In genomic region chr3:184619348-184619747, GRCh38 we compare ENCODE assay signal across 13 cellular contexts. TPM values are rescaled to one million over a fixed set of nuclear protein-coding genes. Genes with fewer than 3 reads are reported as not detected.
DNase-seq lines count a peak whose midpoint lies in the region; ATAC-seq, FAIRE-seq and TF ChIP-seq lines count a peak whose summit lies in the region.
"Had no signal": no experiment of that assay in that cellular context is flagged by ENCODE, and none has a peak within 500 bp of the region (broad histone marks: within the 10 kb centered on the region; RNA-seq: fewer than 3 reads in every experiment).

No MANE protein-coding gene starts in this region.

- H3K23ac ChIP-seq in mesendoderm (ENCODE audit: low read length) = no peak overlapping the region

- H3K4ac ChIP-seq in mesendoderm (ENCODE audit: low read depth, low read length) = no peak overlapping the region

- TF ChIP-seq POLR2A in GM12891 (IDR thresholded peaks at IDR 0.05; ENCODE audit: low read depth, low read length) = no peak

- WGBS in mesendoderm (ENCODE audit: extremely low coverage, insufficient coverage, low lambda C conversion rate) = no CpG with 5 or more reads among the region's 3 CpGs
- 20 to 32% (median 32%) methylated on average over 3 of the region's 3 CpGs for WGBS in small intestine, 3 donors

- no peak overlapping the region for H4K5ac ChIP-seq in mesendoderm (ENCODE audit: low read length)

- no peak overlapping the region for H2BK5ac ChIP-seq in mesendoderm (ENCODE audit: low read length)

- H3K9me3 ChIP-seq in BLaER1 (no peaks in the 10 kb centered on the region), small intestine (ENCODE audit: control insufficient read depth, low read depth) (no peaks in the 10 kb centered on the region)
- H3K9me3 ChIP-seq: colonic mucosa, SJCRH30 had no signal

- no peak overlapping the region for H2BK120ac ChIP-seq in mesendoderm (ENCODE audit: low read depth, low read length)

- H3K79me2 ChIP-seq in mesendoderm (ENCODE audit: control insufficient read depth, insufficient read depth, low read length) = no peaks in the 10 kb centered on the region

- no peak overlapping the region for H2AK5ac ChIP-seq in mesendoderm (ENCODE audit: low read length)

- H3K4me3 ChIP-seq in BLaER1 (no peak overlapping the region), mesendoderm (ENCODE audit: low read length) (no peak overlapping the region), small intestine (ENCODE audit: low read depth in 1 of 2, low read length in 2 of 2) (no peak overlapping the region)
- H3K4me3 ChIP-seq: colonic mucosa, SJCRH30 had no signal

- no peaks in the 10 kb centered on the region for H4K20me1 ChIP-seq in BLaER1

- H3K27ac ChIP-seq in BLaER1 (no peak overlapping the region), mesendoderm (ENCODE audit: low read depth, low read length) (no peak overlapping the region), small intestine (ENCODE audit: low read depth in 1 of 2, low read length in 1 of 2) (no peak overlapping the region)
- H3K27ac ChIP-seq: colonic mucosa, SJCRH30 had no signal

- peak; percentile 32 for DNase-seq in KBM-7
- peak; percentile 72 to 78 for DNase-seq in dermis microvascular lymphatic vessel endothelial cell (ENCODE audit: low read depth in 2 of 2)
- peak; percentile 86 for DNase-seq in mesendoderm
- no peak for DNase-seq in small intestine
- no peak for DNase-seq in GM12891 (ENCODE audit: insufficient read length, low spot score)
- DNase-seq in A172 (ENCODE audit: low spot score) = no peak
- DNase-seq: colonic mucosa, DND-41, NCI-H2107, SJCRH30 had no signal

- ATAC-seq in HG03571 (IDR thresholded peaks at IDR 0.05; ENCODE audit: unreplicated experiment) = no peak

- H3K79me1 ChIP-seq in mesendoderm (ENCODE audit: low read length) = no peaks in the 10 kb centered on the region

- H3K9ac ChIP-seq in BLaER1 (no peak overlapping the region), mesendoderm (ENCODE audit: low read length) (no peak overlapping the region)

- no peak overlapping the region for H3K56ac ChIP-seq in mesendoderm (ENCODE audit: low read length)

- in situ Hi-C loops in KBM-7 (cut with MboI; ENCODE audit: low pct_unique_long_range_greater_than_20kb, low sequenced_read_pairs) = no loop called here

- no peak overlapping the region for H3K18ac ChIP-seq in mesendoderm (ENCODE audit: low read length)

- FAIRE-seq in small intestine (lab: Jason Lieb, UNC) (no peak), GM12891 (lab: Jason Lieb, UNC) (no peak)

- H3K4me1 ChIP-seq in BLaER1 (peaks cover 32% of the 10 kb centered on the region), mesendoderm (ENCODE audit: control insufficient read depth, low read depth, low read length) (peaks cover 10% of the 10 kb centered on the region), small intestine (ENCODE audit: control insufficient read depth in 2 of 2, insufficient read depth in 1 of 2, low read depth in 1 of 2, low read length in 1 of 2) (peaks cover 0 to 11% of the 10 kb centered on the region in 2 donors)
- H3K4me1 ChIP-seq: colonic mucosa, SJCRH30 had no signal

- H4K8ac ChIP-seq in mesendoderm (ENCODE audit: low read depth, low read length) = no peak overlapping the region

- H3K27me3 ChIP-seq in BLaER1 (no peaks in the 10 kb centered on the region), mesendoderm (ENCODE audit: insufficient read depth, low read length, poor library complexity) (no peaks in the 10 kb centered on the region), small intestine (ENCODE audit: control insufficient read depth in 2 of 2, insufficient read depth in 2 of 2, low read length in 2 of 2) (no peaks in the 10 kb centered on the region)
- H3K27me3 ChIP-seq: colonic mucosa, SJCRH30 had no signal

- peak overlapping the region; percentile 75 for H3K4me2 ChIP-seq in BLaER1
- H3K4me2 ChIP-seq in mesendoderm (ENCODE audit: low read length) = no peak overlapping the region

- H3K36me3 ChIP-seq in BLaER1 = no peaks in the 10 kb centered on the region
- H3K36me3 ChIP-seq in mesendoderm (ENCODE audit: control insufficient read depth, insufficient read depth, low read length) = no peaks in the 10 kb centered on the region
- no peaks in the 10 kb centered on the region for H3K36me3 ChIP-seq in small intestine (ENCODE audit: control insufficient read depth in 2 of 2, insufficient read depth in 2 of 2, low read length in 2 of 2)
- H3K36me3 ChIP-seq: colonic mucosa, SJCRH30 had no signal

- no peak overlapping the region for H2BK15ac ChIP-seq in mesendoderm (replicated peaks; ENCODE audit: low read depth)

TF ChIP-seq in GM12891, 5 proteins besides CTCF, POLR2A, EP300 and RAD21:
- TF ChIP-seq SPI1 (IDR thresholded peaks at IDR 0.05; ENCODE audit: low read depth, low read length) = no peak
- no peak for TF ChIP-seq PAX5 (IDR thresholded peaks at IDR 0.05; ENCODE audit: insufficient read depth, low read length, severe bottlenecking)
- TF ChIP-seq TAF1 (IDR thresholded peaks at IDR 0.05; ENCODE audit: low read depth, low read length) = no peak
- TF ChIP-seq POU2F2 (IDR thresholded peaks at IDR 0.05; ENCODE audit: low read depth, low read length) = no peak
- TF ChIP-seq POLR2AphosphoS5 (IDR thresholded peaks at IDR 0.05; ENCODE audit: low read depth, low read length) = no peak

RNA-seq across cellular contexts. Expression of gene EPHB3, which starts 57.8 kb away (rescaled TPM):
- 0.13 and 0.25 TPM in 2 replicates for total RNA-seq in dermis microvascular lymphatic vessel endothelial cell
- 2.4 TPM for polyA plus RNA-seq in mesendoderm (2013, experiment 1 of 2)
- 1.9 TPM for polyA plus RNA-seq in mesendoderm (2013, experiment 2 of 2)
- polyA plus RNA-seq in small intestine = 10 to 100 TPM in 1 of 3 donors, under 1 TPM in 2; 0.27 to 16.7 (median 0.67) TPM
- not detected for polyA plus RNA-seq in GM12891 (2012; ENCODE audit: low read depth, missing spikeins)
- total RNA-seq in A172 (2014; rRNA removed; shearing (Covaris generic)) = 1.1 and 1.4 TPM in 2 replicates
- total RNA-seq: activated CD8-positive, alpha-beta memory T cell treated with anti-CD3 and anti-CD28 coated beads for 36 hours had no signal

Comparison
In these comparisons a context has a peak if more than half of its experiments do, and no peak if none do; other contexts are left out.
1. DNase-seq: peak in KBM-7 (single experiment), dermis microvascular lymphatic vessel endothelial cell (2 of 2) and mesendoderm (single experiment); none in small intestine (single experiment), GM12891 (single experiment) and A172 (single experiment).